13 cellular contexts compared by ENCODE assay signal in genomic region chr2:36708119-36708741, GRCh38. TPM values are rescaled to one million over a fixed set of nuclear protein-coding genes. Genes with fewer than 3 reads are reported as not detected.
A peak's percentile ranks its signal among the peaks of the same experiment; 100 is the strongest.
DNase-seq lines count a peak whose midpoint lies in the region; ATAC-seq, FAIRE-seq and TF ChIP-seq lines count a peak whose summit lies in the region.
"Had no signal": no experiment of that assay in that cellular context is flagged by ENCODE, and none has a peak within 500 bp of the region (broad histone marks: within the 10 kb centered on the region; RNA-seq: fewer than 3 reads in every experiment).

No MANE protein-coding gene starts in this region.

- H3K9me3 ChIP-seq in BLaER1 treated with 17β-estradiol and CSF1 and Interleukin-3, amounts not matched to agents 10 nM and 100 nM (replicated peaks in 1 of 11): peaks cover 15 to 36% (median 18%) of the 10 kb centered on the region in 11 experiments
- H3K9me3 ChIP-seq in PC-3 (ENCODE audit: low read length): no peaks in the 10 kb centered on the region
- H3K9me3 ChIP-seq: pancreas had no signal

- no peak overlapping the region for H3K4me3 Mint-ChIP-seq in effector memory CD8-positive, alpha-beta T cell

- no peaks in the 10 kb centered on the region for H3K36me3 Mint-ChIP-seq in effector memory CD8-positive, alpha-beta T cell (ENCODE audit: insufficient read depth)

- peak; percentile 37; the same call in 1 of the 2 replicates for TF ChIP-seq CTCF in PC-3 (conservative IDR thresholded peaks at IDR 0.05; ENCODE audit: low read depth, low read length)
- TF ChIP-seq CTCF in fibroblast of the aortic adventitia (IDR thresholded peaks at IDR 0.05; ENCODE audit: insufficient read depth, low read length): peak; percentile 36
- peak; percentile 33 for TF ChIP-seq CTCF in retinal pigment epithelial cell (conservative IDR thresholded peaks at IDR 0.05; ENCODE audit: low read depth, low read length)

- H3K36me3 ChIP-seq in BLaER1 treated with 17β-estradiol and CSF1 and Interleukin-3, amounts not matched to agents 10 nM and 100 nM: no peaks in the 10 kb centered on the region
- no peaks in the 10 kb centered on the region for H3K36me3 ChIP-seq in PC-3 (ENCODE audit: low read depth, low read length)
- H3K36me3 ChIP-seq: pancreas had no signal

- intact Hi-C loops in PC-3 (cut with micrococcal nuclease): no loop called here

- no peak for TF ChIP-seq POLR2A in GM12891 (IDR thresholded peaks at IDR 0.05; ENCODE audit: low read depth, low read length)

- peak overlapping the region in 7 of 11 experiments; percentile 24 to 64 (median 40); a peak in 10 of 22 replicates for H3K9ac ChIP-seq in BLaER1 treated with 17β-estradiol and CSF1 and Interleukin-3, amounts not matched to agents 10 nM and 100 nM
- H3K9ac ChIP-seq in PC-3 (ENCODE audit: low read length): no peak overlapping the region

- peak overlapping the region; percentile 52 to 87 (median 72) for H3K4me2 ChIP-seq in BLaER1 treated with 17β-estradiol and CSF1 and Interleukin-3, amounts not matched to agents 10 nM and 100 nM
- H3K4me2 ChIP-seq in PC-3 (ENCODE audit: low read length): no peak overlapping the region

- no peak overlapping the region for H3K27ac Mint-ChIP-seq in effector memory CD8-positive, alpha-beta T cell

- POLR2A ChIA-PET in PC-3 (lab: Charles Lee; ENCODE audit: unreplicated experiment): no interaction called here

- no peak for FAIRE-seq in GM12891 (lab: Jason Lieb, UNC)
- FAIRE-seq: islet of Langerhans, K562, pancreas had no signal

- peak overlapping the region in 4 of 10 experiments; percentile 2 to 16 (median 10); a peak in 2 of 20 replicates for H3K4me3 ChIP-seq in BLaER1 treated with 17β-estradiol and CSF1 and Interleukin-3, amounts not matched to agents 10 nM and 100 nM
- H3K4me3 ChIP-seq in PC-3 (ENCODE audit: low read length): no peak overlapping the region
- H3K4me3 ChIP-seq in fibroblast of the aortic adventitia (ENCODE audit: low read depth, low read length): no peak overlapping the region
- H3K4me3 ChIP-seq in retinal pigment epithelial cell (ENCODE audit: low read length): no peak overlapping the region
- H3K4me3 ChIP-seq: K562, pancreas had no signal

- peak overlapping the region in 8 of 11 experiments; percentile 63 to 80 (median 75); a peak in 14 of 22 replicates for H3K27ac ChIP-seq in BLaER1 treated with 17β-estradiol and CSF1 and Interleukin-3, amounts not matched to agents 10 nM and 100 nM
- no peak overlapping the region for H3K27ac ChIP-seq in PC-3 (ENCODE audit: low read length)
- H3K27ac ChIP-seq: pancreas had no signal

- DNase-seq in PC-3 (peak; percentile 48), fibroblast of the aortic adventitia (ENCODE audit: low read depth) (peak; percentile 70), retinal pigment epithelial cell (ENCODE audit: low read depth) (peak; percentile 23), NCI-H1436 treated with DMSO at 0.1 percent for 48 hours (lab: John Stamatoyannopoulos, UW) (no peak), GM12891 (ENCODE audit: insufficient read length, low spot score) (no peak)
- no peak for DNase-seq in effector memory CD8-positive, alpha-beta T cell
- DNase-seq: dermis blood vessel endothelial cell, NCI-H524 treated with DMSO at 0.1 percent for 48 hours, pancreas had no signal

- H3K79me2 ChIP-seq in PC-3 (ENCODE audit: low read length): no peaks in the 10 kb centered on the region

- CTCF ChIA-PET in PC-3 (lab: Charles Lee): no interaction called here

- peaks cover 55 to 64% of the 10 kb centered on the region in 2 donors for H3K27me3 Mint-ChIP-seq in effector memory CD8-positive, alpha-beta T cell

- no peaks in the 10 kb centered on the region for H3K27me3 ChIP-seq in BLaER1 treated with 17β-estradiol and CSF1 and Interleukin-3, amounts not matched to agents 10 nM and 100 nM
- no peaks in the 10 kb centered on the region for H3K27me3 ChIP-seq in PC-3 (ENCODE audit: low read length)
- H3K27me3 ChIP-seq: pancreas had no signal

- H2AFZ ChIP-seq in PC-3 (ENCODE audit: low read length): no peak overlapping the region

- ATAC-seq in PC-3 (no peak), GM19467 (IDR thresholded peaks at IDR 0.05; ENCODE audit: unreplicated experiment) (no peak)
- no peak for ATAC-seq in effector memory CD8-positive, alpha-beta T cell (replicated peaks)
- ATAC-seq: K562 had no signal

- no TSS peak for BruUV-seq in PC-3 (replicated peaks; lab: Mats Ljungman, UMichigan)

- H3K9me2 ChIP-seq in PC-3 (replicated peaks; ENCODE audit: low read length): no peaks in the 10 kb centered on the region

- peaks cover 36 to 50% (median 44%) of the 10 kb centered on the region in 10 experiments for H3K4me1 ChIP-seq in BLaER1 treated with 17β-estradiol and CSF1 and Interleukin-3, amounts not matched to agents 10 nM and 100 nM
- H3K4me1 ChIP-seq in PC-3 (ENCODE audit: insufficient read depth, low read length): peaks cover 20% of the 10 kb centered on the region
- H3K4me1 ChIP-seq: pancreas had no signal

- peaks cover 5 to 9% of the 10 kb centered on the region in 2 donors for H3K9me3 Mint-ChIP-seq in effector memory CD8-positive, alpha-beta T cell

- H4K20me1 ChIP-seq in BLaER1 treated with 17β-estradiol and CSF1 and Interleukin-3, amounts not matched to agents 10 nM and 100 nM: no peaks in the 10 kb centered on the region
- H4K20me1 ChIP-seq in PC-3 (ENCODE audit: low read length): no peaks in the 10 kb centered on the region

- H3K4me1 Mint-ChIP-seq in effector memory CD8-positive, alpha-beta T cell (ENCODE audit: low read depth in 2 of 2): no peaks in the 10 kb centered on the region

- H3F3A ChIP-seq in PC-3 (ENCODE audit: low read length, unreplicated experiment): no peaks in the 10 kb centered on the region

TF ChIP-seq in GM12891, 5 proteins besides CTCF, POLR2A, EP300 and RAD21:
- TF ChIP-seq TAF1 (IDR thresholded peaks at IDR 0.05; ENCODE audit: low read depth, low read length) (no peak), POLR2AphosphoS5 (IDR thresholded peaks at IDR 0.05; ENCODE audit: low read depth, low read length) (no peak), SPI1 (IDR thresholded peaks at IDR 0.05; ENCODE audit: low read depth, low read length) (no peak), POU2F2 (IDR thresholded peaks at IDR 0.05; ENCODE audit: low read depth, low read length) (no peak), PAX5 (IDR thresholded peaks at IDR 0.05; ENCODE audit: insufficient read depth, low read length, severe bottlenecking) (no peak)

RNA-seq across cellular contexts. Expression of gene VIT, which starts 11.7 kb away (rescaled TPM):
- total RNA-seq in PC-3 (2014; rRNA removed) (not detected in 2 replicates), fibroblast of the aortic adventitia (ENCODE audit: low replicate concordance) (2.0 and 12.9 TPM in 2 replicates)
- polyA plus RNA-seq in GM12891 (2012; ENCODE audit: low read depth, missing spikeins): not detected
- total RNA-seq: dermis blood vessel endothelial cell, K562 had no signal
- polyA plus RNA-seq: K562 had no signal

Comparison
In these comparisons a context has a peak if more than half of its experiments do, and no peak if none do; other contexts are left out.
1. DNase-seq: peak in PC-3 (single experiment), fibroblast of the aortic adventitia (single experiment) and retinal pigment epithelial cell (single experiment); none in NCI-H1436 treated with DMSO at 0.1 percent for 48 hours (single experiment), GM12891 (single experiment) and effector memory CD8-positive, alpha-beta T cell (0 of 3).
2. Peak in every context shown above with its lines, with median percentiles within 50 percentile points of each other: CTCF ChIP-seq.